Comparison of ENCODE assay signal across 9 cellular contexts in genomic region chr4:6695660-6696581, GRCh38. TPM values are rescaled to one million over a fixed set of nuclear protein-coding genes. Genes with fewer than 3 reads are reported as not detected.
DNase-seq lines count a peak whose midpoint lies in the region; ATAC-seq, FAIRE-seq and TF ChIP-seq lines count a peak whose summit lies in the region.
"Had no signal": no experiment of that assay in that cellular context is flagged by ENCODE, and none has a peak within 500 bp of the region (broad histone marks: within the 10 kb centered on the region; RNA-seq: fewer than 3 reads in every experiment).

No MANE protein-coding gene starts in this region.

- H3K4me1 ChIP-seq in osteoblast (ENCODE audit: insufficient read depth, low read length) = peaks cover 7% of the 10 kb centered on the region

- H4K20me1 ChIP-seq in osteoblast (ENCODE audit: insufficient read depth, low read length) = no peaks in the 10 kb centered on the region

- peaks cover 4% of the 10 kb centered on the region for H3K36me3 ChIP-seq in bronchial epithelial cell (ENCODE audit: control insufficient read depth, insufficient read depth, low read length)
- peaks cover 3% of the 10 kb centered on the region for H3K36me3 ChIP-seq in osteoblast (ENCODE audit: insufficient read depth, low read length)

- H3K4me2 ChIP-seq in osteoblast (ENCODE audit: insufficient read depth, low read length) = no peak overlapping the region

- no peaks in the 10 kb centered on the region for H3K9me3 ChIP-seq in osteoblast (ENCODE audit: low read depth, low read length)

- DNase-seq in GF-D8 (lab: John Stamatoyannopoulos, UW) (peak; percentile 84), SK-N-DZ (ENCODE audit: low spot score) (peak; percentile 52), bronchial epithelial cell (ENCODE audit: low read depth) (no peak), osteoblast (ENCODE audit: insufficient read length, low spot score, missing footprints) (peak; percentile 27), SHP77 (lab: John Stamatoyannopoulos, UW) (no peak), retina (no peak), NCI-H345 treated with DMSO at 0.1 percent for 48 hours (lab: John Stamatoyannopoulos, UW; ENCODE audit: unreplicated experiment) (no peak)

- TF ChIP-seq CTCF in bronchial epithelial cell (IDR thresholded peaks at IDR 0.05; ENCODE audit: insufficient read depth, low read length, severe bottlenecking) (peak; percentile 3), osteoblast (IDR thresholded peaks at IDR 0.05; ENCODE audit: extremely low read depth, low read depth, low read length) (no peak)

- ATAC-seq in HG03565 (IDR thresholded peaks at IDR 0.05; ENCODE audit: unreplicated experiment) = no peak

- H3K27me3 ChIP-seq in bronchial epithelial cell (ENCODE audit: control insufficient read depth, insufficient read depth, low read length) = no peaks in the 10 kb centered on the region
- no peaks in the 10 kb centered on the region for H3K27me3 ChIP-seq in osteoblast (ENCODE audit: insufficient read depth, low read length)

- peak overlapping the region; percentile 49 for H3K4me3 ChIP-seq in bronchial epithelial cell (ENCODE audit: low read depth, low read length)
- H3K4me3 ChIP-seq in osteoblast (ENCODE audit: insufficient read depth, low read length) = no peak overlapping the region

- no peaks in the 10 kb centered on the region for H3K79me2 ChIP-seq in osteoblast (ENCODE audit: insufficient read depth, low read length)

- FAIRE-seq in bronchial epithelial cell (lab: Jason Lieb, UNC) = no peak
- FAIRE-seq: TTC549 had no signal

- no peak overlapping the region for H3K27ac ChIP-seq in osteoblast (ENCODE audit: low read depth, low read length)

- H2AFZ ChIP-seq in osteoblast (ENCODE audit: low read length) = no peak overlapping the region

RNA-seq across cellular contexts. Expression of gene S100P, which starts 2.2 kb away (rescaled TPM):
- polyA plus RNA-seq in SK-N-DZ (2014; cell fraction: cytosol; rRNA removed) = not detected in 2 replicates
- polyA plus RNA-seq in SK-N-DZ (2014; cell fraction: nucleus; rRNA removed) = not detected in 2 replicates
- total RNA-seq in bronchial epithelial cell = 641 and 928 TPM in 2 replicates
- total RNA-seq in osteoblast = 0.29 and 0.36 TPM in 2 replicates

RNA-seq across cellular contexts. Expression of gene MRFAP1L1, which starts 13.7 kb away (rescaled TPM):
- polyA plus RNA-seq in SK-N-DZ (2014; cell fraction: cytosol; rRNA removed) = 95.9 and 120 TPM in 2 replicates
- 59.3 and 63.9 TPM in 2 replicates for polyA plus RNA-seq in SK-N-DZ (2014; cell fraction: nucleus; rRNA removed)
- total RNA-seq in bronchial epithelial cell (57.9 and 79.2 TPM in 2 replicates), osteoblast (38.0 and 39.2 TPM in 2 replicates)

RNA-seq across cellular contexts. Expression of gene BLOC1S4, which starts 20.1 kb away (rescaled TPM):
- polyA plus RNA-seq in SK-N-DZ (2014; cell fraction: cytosol; rRNA removed) = 24.4 and 31.8 TPM in 2 replicates
- polyA plus RNA-seq in SK-N-DZ (2014; cell fraction: nucleus; rRNA removed) = 17.5 and 21.1 TPM in 2 replicates
- total RNA-seq in bronchial epithelial cell (14.2 and 14.5 TPM in 2 replicates), osteoblast (10.0 and 10.9 TPM in 2 replicates)

RNA-seq across cellular contexts. Expression of gene MRFAP1, which starts 55.4 kb away (rescaled TPM):
- 96.6 and 102 TPM in 2 replicates for polyA plus RNA-seq in SK-N-DZ (2014; cell fraction: cytosol; rRNA removed)
- 37.6 and 55.0 TPM in 2 replicates for polyA plus RNA-seq in SK-N-DZ (2014; cell fraction: nucleus; rRNA removed)
- total RNA-seq in bronchial epithelial cell (69.5 and 127 TPM in 2 replicates), osteoblast (94.1 and 95.2 TPM in 2 replicates)

Comparison
In these comparisons a context has a peak if more than half of its experiments do, and no peak if none do; other contexts are left out.
1. DNase-seq: peak in GF-D8 (single experiment), SK-N-DZ (single experiment) and osteoblast (single experiment); none in bronchial epithelial cell (single experiment), SHP77 (0 of 2), retina (single experiment) and NCI-H345 treated with DMSO at 0.1 percent for 48 hours (single experiment).
2. RNA of gene S100P, which starts 2.2 kb away (total RNA-seq): 641 to 928 TPM in bronchial epithelial cell; 0.29 to 0.36 TPM in osteoblast; every median in the first group is over 100 times any median in the second.